In the genomic region with DNA sequence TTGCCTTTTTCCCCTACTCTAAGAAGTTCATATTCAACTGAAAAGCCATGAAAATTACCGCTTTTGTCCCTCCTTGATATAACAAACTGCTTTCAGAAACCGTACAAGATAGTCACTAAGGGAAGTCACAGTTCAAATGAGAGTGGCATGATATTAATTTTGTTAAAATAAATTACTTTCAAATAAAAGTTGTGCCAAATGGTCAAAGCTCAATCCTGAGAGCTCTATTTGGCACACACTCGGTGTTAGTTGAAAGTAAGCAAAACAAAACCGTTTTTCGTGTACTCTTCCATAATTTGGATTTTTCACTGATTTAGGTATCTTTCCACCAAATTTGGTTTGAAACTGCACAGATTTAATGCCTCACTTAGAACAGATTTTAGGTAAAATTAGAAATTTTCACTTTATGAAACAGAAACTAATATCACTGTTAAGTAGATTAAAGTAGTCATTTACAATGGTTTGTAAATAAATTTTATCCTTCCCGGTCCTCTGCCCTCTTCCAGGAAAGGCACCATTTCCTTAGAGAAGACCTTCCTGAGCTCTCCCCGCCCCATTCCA, we compare ENCODE assay signal across 7 cellular contexts. TPM values are rescaled to one million over a fixed set of nuclear protein-coding genes. Genes with fewer than 3 reads are reported as not detected.
A peak's percentile ranks its signal among the peaks of the same experiment; 100 is the strongest.
DNase-seq lines count a peak whose midpoint lies in the region; ATAC-seq and TF ChIP-seq lines count a peak whose summit lies in the region.

No MANE protein-coding gene starts in this region.

- peak overlapping the region; percentile 84 for H3K4me3 ChIP-seq in iPS-15b (ENCODE audit: low read depth, low read length)

- H3K4me1 Mint-ChIP-seq in HFFc6 (ENCODE audit: low read depth), result peaks cover 47% of the 10 kb centered on the region
- peaks cover 18% of the 10 kb centered on the region for H3K4me1 Mint-ChIP-seq in activated CD8-positive, alpha-beta T cell treated with anti-CD3 and anti-CD28 coated beads for 36 hours (ENCODE audit: low read depth)
- peaks cover 16 to 23% of the 10 kb centered on the region in 2 donors for H3K4me1 Mint-ChIP-seq in stimulated activated naive B cell treated with anti-CD40 and anti-IgM and Interleukin-4, amounts not matched to agents 10 μg/mL and 1 μg/mL and 100 μg/mL, for 72 hours

- intact Hi-C loops in activated CD8-positive, alpha-beta T cell treated with anti-CD3 and anti-CD28 coated beads for 36 hours (cut with micrococcal nuclease), result no loop called here

- POLR2A ChIA-PET in activated CD8-positive, alpha-beta T cell treated with anti-CD3 and anti-CD28 coated beads for 36 hours (lab: Charles Lee), result interaction anchor here (0.7 to 1.3 kb wide), 3 partner anchors 22 to 172 kb away, joined by 3 to 5 read pairs (median 4); no protein-coding TSS in a partner anchor

- H3K36me3 ChIP-seq in iPS-15b (ENCODE audit: control insufficient read depth, insufficient read depth, low read length), result no peaks in the 10 kb centered on the region

- no peaks in the 10 kb centered on the region for H3K9me3 Mint-ChIP-seq in HFFc6
- no peaks in the 10 kb centered on the region for H3K9me3 Mint-ChIP-seq in activated CD8-positive, alpha-beta T cell treated with anti-CD3 and anti-CD28 coated beads for 36 hours
- H3K9me3 Mint-ChIP-seq in stimulated activated naive B cell treated with anti-CD40 and anti-IgM and Interleukin-4, amounts not matched to agents 10 μg/mL and 1 μg/mL and 100 μg/mL, for 72 hours, result no peaks in the 10 kb centered on the region

- H3K9me3 ChIP-seq in iPS-15b (ENCODE audit: control insufficient read depth, insufficient read depth, low read length), result no peaks in the 10 kb centered on the region

- CTCF ChIA-PET in activated CD8-positive, alpha-beta T cell treated with anti-CD3 and anti-CD28 coated beads for 36 hours (lab: Charles Lee), result interaction anchor here (1.2 to 1.7 kb wide), 3 partner anchors 15 to 101 kb away, joined by 3 to 11 read pairs (median 3); no protein-coding TSS in a partner anchor

- H3K4me3 Mint-ChIP-seq in HFFc6, result peak overlapping the region; percentile 100
- peak overlapping the region; percentile 99 for H3K4me3 Mint-ChIP-seq in activated CD8-positive, alpha-beta T cell treated with anti-CD3 and anti-CD28 coated beads for 36 hours
- peak overlapping the region; percentile 97 to 98 for H3K4me3 Mint-ChIP-seq in stimulated activated naive B cell treated with anti-CD40 and anti-IgM and Interleukin-4, amounts not matched to agents 10 μg/mL and 1 μg/mL and 100 μg/mL, for 72 hours

- H3K27me3 Mint-ChIP-seq in HFFc6 (ENCODE audit: insufficient read depth), result peaks cover 2% of the 10 kb centered on the region
- no peaks in the 10 kb centered on the region for H3K27me3 Mint-ChIP-seq in activated CD8-positive, alpha-beta T cell treated with anti-CD3 and anti-CD28 coated beads for 36 hours
- H3K27me3 Mint-ChIP-seq in stimulated activated naive B cell treated with anti-CD40 and anti-IgM and Interleukin-4, amounts not matched to agents 10 μg/mL and 1 μg/mL and 100 μg/mL, for 72 hours, result no peaks in the 10 kb centered on the region

- peak overlapping the region; percentile 70 for H3K9ac ChIP-seq in iPS-15b (ENCODE audit: low read depth, low read length)

- no peak for ATAC-seq in activated CD8-positive, alpha-beta T cell treated with anti-CD3 and anti-CD28 coated beads for 36 hours
- ATAC-seq in stimulated activated naive B cell treated with anti-CD40 and anti-IgM and Interleukin-4, amounts not matched to agents 10 μg/mL and 1 μg/mL and 100 μg/mL, for 72 hours (replicated peaks), result no peak

- H3K27ac Mint-ChIP-seq in HFFc6, result peak overlapping the region; percentile 91
- peak overlapping the region; percentile 98 for H3K27ac Mint-ChIP-seq in activated CD8-positive, alpha-beta T cell treated with anti-CD3 and anti-CD28 coated beads for 36 hours
- peak overlapping the region; percentile 100 for H3K27ac Mint-ChIP-seq in stimulated activated naive B cell treated with anti-CD40 and anti-IgM and Interleukin-4, amounts not matched to agents 10 μg/mL and 1 μg/mL and 100 μg/mL, for 72 hours

- DNase-seq in HFFc6, result no peak
- DNase-seq in activated CD8-positive, alpha-beta T cell treated with anti-CD3 and anti-CD28 coated beads for 36 hours, result no peak
- DNase-seq in stimulated activated naive B cell treated with anti-CD40 and anti-IgM and Interleukin-4, amounts not matched to agents 10 μg/mL and 1 μg/mL and 100 μg/mL, for 72 hours, result no peak
- no peak for DNase-seq in stimulated activated CD4-positive, alpha-beta T cell treated with anti-CD3 and anti-CD28 coated beads, Interleukin-4, amount 100 ng/mL, for 24 hours
- DNase-seq in AG20443 (ENCODE audit: low spot score), result no peak
- DNase-seq in islet precursor cell, result no peak

- no peak for TF ChIP-seq CTCF in HFFc6 (IDR thresholded peaks at IDR 0.05)
- TF ChIP-seq CTCF in activated CD8-positive, alpha-beta T cell treated with anti-CD3 and anti-CD28 coated beads for 36 hours (IDR thresholded peaks at IDR 0.05), result no peak

- H3K36me3 Mint-ChIP-seq in HFFc6 (ENCODE audit: low read depth), result 0 out of 2 replicates have a peak, but pooled peaks cover 5% of the 10 kb centered on the region
- H3K36me3 Mint-ChIP-seq in activated CD8-positive, alpha-beta T cell treated with anti-CD3 and anti-CD28 coated beads for 36 hours (ENCODE audit: low read depth), result peaks cover 5% of the 10 kb centered on the region
- peaks cover 1 to 8% of the 10 kb centered on the region in 2 donors for H3K36me3 Mint-ChIP-seq in stimulated activated naive B cell treated with anti-CD40 and anti-IgM and Interleukin-4, amounts not matched to agents 10 μg/mL and 1 μg/mL and 100 μg/mL, for 72 hours

- no peaks in the 10 kb centered on the region for H3K4me1 ChIP-seq in iPS-15b (ENCODE audit: control insufficient read depth, insufficient read depth, low read length)

- H3K27me3 ChIP-seq in iPS-15b (ENCODE audit: control insufficient read depth, insufficient read depth, low read length), result no peaks in the 10 kb centered on the region

RNA-seq across cellular contexts. Expression of a gene that starts 0.7 kb away (rescaled TPM):
- total RNA-seq in HFFc6 (2021; fragmentation: NEBNext Ultra II Directional; extraction: Animal tissue kit (Norgen Biotek cat#: 25700)), result 10 to 100 TPM; 18.4 to 22.4 (median 20.4) TPM
- 10 to 100 TPM; 14.3 to 15.1 TPM for total RNA-seq in activated CD8-positive, alpha-beta T cell treated with anti-CD3 and anti-CD28 coated beads for 36 hours
